1 cellular context compared by ENCODE assay signal in genomic region chr20:57288676-57289075, GRCh38.
TF ChIP-seq lines count a peak whose summit lies in the region.

No MANE protein-coding gene starts in this region.

TF ChIP-seq in H1, 55 proteins besides CTCF, POLR2A, EP300 and RAD21:
- TF ChIP-seq USF2 (IDR thresholded peaks at IDR 0.05; ENCODE audit: low read length), result no peak
TF ChIP-seq in H1: peak in this region for 0.
